Comparison of ENCODE assay signal across 20 cellular contexts in genomic region chrX:154829102-154829501, GRCh38. TPM values are rescaled to one million over a fixed set of nuclear protein-coding genes. Genes with fewer than 3 reads are reported as not detected.
A peak's percentile ranks its signal among the peaks of the same experiment; 100 is the strongest.
DNase-seq lines count a peak whose midpoint lies in the region; ATAC-seq and TF ChIP-seq lines count a peak whose summit lies in the region.
"Had no signal": no experiment of that assay in that cellular context is flagged by ENCODE, and none has a peak within 500 bp of the region (broad histone marks: within the 10 kb centered on the region; RNA-seq: fewer than 3 reads in every experiment).

No MANE protein-coding gene starts in this region.

- no peaks in the 10 kb centered on the region for H3K27me3 Mint-ChIP-seq in stimulated activated naive CD8-positive, alpha-beta T cell treated with anti-CD3 and anti-CD28 coated beads, Interleukin-15, Interleukin-2, amounts not matched to agents 100 ng/mL and 50 ng/mL, for 24 hours
- H3K27me3 Mint-ChIP-seq in central memory CD8-positive, alpha-beta T cell, result no peaks in the 10 kb centered on the region
- H3K27me3 Mint-ChIP-seq in osteocyte (ENCODE audit: unreplicated experiment), result peaks cover 13% of the 10 kb centered on the region

- peaks cover 28% of the 10 kb centered on the region for H3K4me1 Mint-ChIP-seq in stimulated activated naive CD8-positive, alpha-beta T cell treated with anti-CD3 and anti-CD28 coated beads, Interleukin-15, Interleukin-2, amounts not matched to agents 100 ng/mL and 50 ng/mL, for 24 hours (ENCODE audit: low read depth)
- H3K4me1 Mint-ChIP-seq in central memory CD8-positive, alpha-beta T cell, result peaks cover 13% of the 10 kb centered on the region
- no peaks in the 10 kb centered on the region for H3K4me1 Mint-ChIP-seq in osteocyte (ENCODE audit: unreplicated experiment)

- no peak for TF ChIP-seq CTCF in osteocyte (IDR thresholded peaks at IDR 0.05)

- H3K27ac Mint-ChIP-seq in stimulated activated naive CD8-positive, alpha-beta T cell treated with anti-CD3 and anti-CD28 coated beads, Interleukin-15, Interleukin-2, amounts not matched to agents 100 ng/mL and 50 ng/mL, for 24 hours, result peak overlapping the region; percentile 59
- peak overlapping the region; percentile 52 for H3K27ac Mint-ChIP-seq in central memory CD8-positive, alpha-beta T cell (ENCODE audit: low read depth)
- H3K27ac Mint-ChIP-seq in osteocyte (ENCODE audit: unreplicated experiment), result no peak overlapping the region
- H3K27ac Mint-ChIP-seq: CD8-positive, alpha-beta T cell had no signal

- DNase-seq in stimulated activated naive CD8-positive, alpha-beta T cell treated with anti-CD3 and anti-CD28 coated beads, Interleukin-15, Interleukin-2, amounts not matched to agents 100 U/mL and 50 U/mL, for 24 hours, result no peak
- DNase-seq in OCI-M1 (lab: John Stamatoyannopoulos, UW) (peak; percentile 37), NCI-H2107 (lab: John Stamatoyannopoulos, UW) (no peak), osteocyte (ENCODE audit: extremely low spot score, unreplicated experiment) (no peak), activated gamma-delta T cell (lab: John Stamatoyannopoulos, UW) (no peak)
- no peak for DNase-seq in central memory CD8-positive, alpha-beta T cell (ENCODE audit: low spot score in 2 of 2)
- no peak for DNase-seq in activated naive CD4-positive, alpha-beta T cell (lab: John Stamatoyannopoulos, UW)
- DNase-seq: CD8-positive, alpha-beta T cell; Karpas-422; MM.1S; NCI-H1105; NCI-H2081 treated with DMSO at 0.1 percent for 48 hours; NCI-H510A; NCI-H748 treated with DMSO at 0.1 percent for 48 hours; SHP77 treated with DMSO at 0.1 percent for 48 hours had no signal

- H3K9me3 Mint-ChIP-seq in stimulated activated naive CD8-positive, alpha-beta T cell treated with anti-CD3 and anti-CD28 coated beads, Interleukin-15, Interleukin-2, amounts not matched to agents 100 ng/mL and 50 ng/mL, for 24 hours, result no peaks in the 10 kb centered on the region
- H3K9me3 Mint-ChIP-seq in central memory CD8-positive, alpha-beta T cell, result no peaks in the 10 kb centered on the region
- peaks cover 10% of the 10 kb centered on the region for H3K9me3 Mint-ChIP-seq in osteocyte (ENCODE audit: unreplicated experiment)
- H3K9me3 Mint-ChIP-seq: CD8-positive, alpha-beta T cell had no signal

- H3K36me3 Mint-ChIP-seq in stimulated activated naive CD8-positive, alpha-beta T cell treated with anti-CD3 and anti-CD28 coated beads, Interleukin-15, Interleukin-2, amounts not matched to agents 100 ng/mL and 50 ng/mL, for 24 hours (ENCODE audit: low read depth), result no peaks in the 10 kb centered on the region
- H3K36me3 Mint-ChIP-seq in central memory CD8-positive, alpha-beta T cell (ENCODE audit: insufficient read depth), result no peaks in the 10 kb centered on the region
- H3K36me3 Mint-ChIP-seq in osteocyte (ENCODE audit: unreplicated experiment), result peaks cover 2% of the 10 kb centered on the region
- H3K36me3 Mint-ChIP-seq: CD8-positive, alpha-beta T cell had no signal

- no peak for ATAC-seq in stimulated activated naive CD8-positive, alpha-beta T cell treated with anti-CD3 and anti-CD28 coated beads, Interleukin-15, Interleukin-2, amounts not matched to agents 100 U/mL and 50 U/mL, for 24 hours
- no peak for ATAC-seq in central memory CD8-positive, alpha-beta T cell (replicated peaks; ENCODE audit: extremely low read depth, poor library complexity, severe bottlenecking)
- ATAC-seq: CD8-positive, alpha-beta T cell; HepG2 had no signal

- no peak overlapping the region for H3K4me3 Mint-ChIP-seq in stimulated activated naive CD8-positive, alpha-beta T cell treated with anti-CD3 and anti-CD28 coated beads, Interleukin-15, Interleukin-2, amounts not matched to agents 100 ng/mL and 50 ng/mL, for 24 hours
- no peak overlapping the region for H3K4me3 Mint-ChIP-seq in central memory CD8-positive, alpha-beta T cell
- no peak overlapping the region for H3K4me3 Mint-ChIP-seq in osteocyte (ENCODE audit: unreplicated experiment)
- H3K4me3 Mint-ChIP-seq: CD8-positive, alpha-beta T cell had no signal

RNA-seq across cellular contexts. Expression of gene SMIM9, which starts 5.4 kb away (rescaled TPM):
- total RNA-seq in osteocyte, result not detected in 2 replicates
- total RNA-seq: A673; CD8-positive, alpha-beta T cell; H4; HepG2; RPMI7951 had no signal

RNA-seq across cellular contexts. Expression of gene MPP1, which starts 23.8 kb away (rescaled TPM):
- 10.6 and 11.2 TPM in 2 replicates for total RNA-seq in osteocyte

RNA-seq across cellular contexts. Expression of gene F8A1, which starts 57.1 kb away (rescaled TPM):
- total RNA-seq in osteocyte, result 26.5 and 27.9 TPM in 2 replicates
